Comparison of ENCODE assay signal across 1 cellular context in the genomic region with DNA sequence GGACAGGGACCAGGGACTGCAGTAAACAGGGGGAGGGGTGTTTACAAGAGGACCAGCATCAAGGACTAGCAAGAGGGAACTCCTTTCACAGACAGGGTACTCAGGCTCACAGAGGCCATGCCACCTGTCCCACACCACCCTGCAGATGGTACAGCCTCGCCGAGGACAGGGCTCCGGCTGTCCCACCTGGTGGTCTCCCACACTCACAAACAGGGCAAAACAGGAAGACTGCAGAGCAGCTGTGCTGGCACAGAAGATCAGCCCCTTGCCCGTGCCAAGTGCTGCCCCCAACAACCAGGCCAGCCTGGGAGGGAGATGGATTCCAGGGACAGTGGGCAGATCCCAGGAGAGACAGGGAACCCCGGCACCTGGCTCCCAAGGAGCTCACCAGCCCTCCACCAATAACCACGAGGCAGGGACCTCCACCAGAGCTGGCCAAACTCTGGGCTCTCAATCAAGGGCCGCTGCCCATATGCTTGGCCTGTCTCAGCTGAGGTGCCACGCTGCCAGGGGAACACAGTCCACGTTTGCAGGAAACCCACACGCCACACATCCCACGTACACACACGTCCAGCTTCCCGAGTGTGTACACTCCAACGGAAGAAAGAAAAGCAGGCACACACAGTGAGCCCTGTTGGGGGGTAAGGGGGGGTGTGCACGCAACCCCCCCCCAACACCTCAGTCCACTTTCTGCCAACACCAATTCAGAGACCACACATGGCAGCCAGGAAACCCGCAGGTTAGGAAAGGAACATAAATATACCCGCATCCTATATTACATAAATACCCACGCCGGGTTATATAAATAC.
A peak's percentile ranks its signal among the peaks of the same experiment; 100 is the strongest.
TF ChIP-seq lines count a peak whose summit lies in the region.

No MANE protein-coding gene starts in this region.

TF ChIP-seq in HEK293, 187 proteins besides CTCF, POLR2A, EP300 and RAD21 (continued from another document):
- TF ChIP-seq, protein P1, sequence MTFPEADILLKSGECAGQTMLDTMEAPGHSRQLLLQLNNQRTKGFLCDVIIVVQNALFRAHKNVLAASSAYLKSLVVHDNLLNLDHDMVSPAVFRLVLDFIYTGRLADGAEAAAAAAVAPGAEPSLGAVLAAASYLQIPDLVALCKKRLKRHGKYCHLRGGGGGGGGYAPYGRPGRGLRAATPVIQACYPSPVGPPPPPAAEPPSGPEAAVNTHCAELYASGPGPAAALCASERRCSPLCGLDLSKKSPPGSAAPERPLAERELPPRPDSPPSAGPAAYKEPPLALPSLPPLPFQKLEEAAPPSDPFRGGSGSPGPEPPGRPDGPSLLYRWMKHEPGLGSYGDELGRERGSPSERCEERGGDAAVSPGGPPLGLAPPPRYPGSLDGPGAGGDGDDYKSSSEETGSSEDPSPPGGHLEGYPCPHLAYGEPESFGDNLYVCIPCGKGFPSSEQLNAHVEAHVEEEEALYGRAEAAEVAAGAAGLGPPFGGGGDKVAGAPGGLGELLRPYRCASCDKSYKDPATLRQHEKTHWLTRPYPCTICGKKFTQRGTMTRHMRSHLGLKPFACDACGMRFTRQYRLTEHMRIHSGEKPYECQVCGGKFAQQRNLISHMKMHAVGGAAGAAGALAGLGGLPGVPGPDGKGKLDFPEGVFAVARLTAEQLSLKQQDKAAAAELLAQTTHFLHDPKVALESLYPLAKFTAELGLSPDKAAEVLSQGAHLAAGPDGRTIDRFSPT (tag by site-specific recombination; IDR thresholded peaks at IDR 0.05), result peak; percentile 90
- TF ChIP-seq ZNF391 (tag by site-specific recombination; IDR thresholded peaks at IDR 0.05; ENCODE audit: borderline replicate concordance, low read depth) (0 out of 2 replicates have a peak, but pooled peaks have one; percentile 10), ZFP69B (tag by site-specific recombination; IDR thresholded peaks at IDR 0.05) (no peak), OSR2 (tag by site-specific recombination; IDR thresholded peaks at IDR 0.05) (no peak), ZFP37 (tag by site-specific recombination; IDR thresholded peaks at IDR 0.05) (no peak), ZNF335 (tag by site-specific recombination; conservative IDR thresholded peaks at IDR 0.05) (peak; percentile 12; the same call in 1 of the 2 replicates), ZNF274 (IDR thresholded peaks at IDR 0.05; ENCODE audit: low read length) (no peak), ZNF274 (tag by site-specific recombination; IDR thresholded peaks at IDR 0.05; ENCODE audit: borderline replicate concordance) (no peak), ZNF560 (tag by site-specific recombination; IDR thresholded peaks at IDR 0.05; ENCODE audit: borderline replicate concordance) (no peak), ZBTB20 (tag by site-specific recombination; IDR thresholded peaks at IDR 0.05) (peak; percentile 94), EGR2 (tag by site-specific recombination; IDR thresholded peaks at IDR 0.05; ENCODE audit: low read depth) (peak; percentile 33), ZNF600 (tag by site-specific recombination; IDR thresholded peaks at IDR 0.05) (peak; percentile 60), GLIS2 (tag by site-specific recombination; IDR thresholded peaks at IDR 0.05) (peak; percentile 7; the same call in 1 of the 2 replicates), MYNN (tag by site-specific recombination; IDR thresholded peaks at IDR 0.05; ENCODE audit: borderline replicate concordance) (no peak), ZSCAN30 (tag by site-specific recombination; IDR thresholded peaks at IDR 0.05) (no peak), ZNF792 (tag by site-specific recombination; IDR thresholded peaks at IDR 0.05) (no peak), IKZF3 (tag by site-specific recombination; IDR thresholded peaks at IDR 0.05) (no peak)
- TF ChIP-seq, protein P2, sequence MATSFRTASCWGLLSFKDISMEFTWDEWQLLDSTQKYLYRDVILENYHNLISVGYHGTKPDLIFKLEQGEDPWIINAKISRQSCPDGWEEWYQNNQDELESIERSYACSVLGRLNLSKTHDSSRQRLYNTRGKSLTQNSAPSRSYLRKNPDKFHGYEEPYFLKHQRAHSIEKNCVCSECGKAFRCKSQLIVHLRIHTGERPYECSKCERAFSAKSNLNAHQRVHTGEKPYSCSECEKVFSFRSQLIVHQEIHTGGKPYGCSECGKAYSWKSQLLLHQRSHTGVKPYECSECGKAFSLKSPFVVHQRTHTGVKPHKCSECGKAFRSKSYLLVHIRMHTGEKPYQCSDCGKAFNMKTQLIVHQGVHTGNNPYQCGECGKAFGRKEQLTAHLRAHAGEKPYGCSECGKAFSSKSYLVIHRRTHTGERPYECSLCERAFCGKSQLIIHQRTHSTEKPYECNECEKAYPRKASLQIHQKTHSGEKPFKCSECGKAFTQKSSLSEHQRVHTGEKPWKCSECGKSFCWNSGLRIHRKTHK (tag by site-specific recombination; IDR thresholded peaks at IDR 0.05), result no peak
- TF ChIP-seq, protein P3, sequence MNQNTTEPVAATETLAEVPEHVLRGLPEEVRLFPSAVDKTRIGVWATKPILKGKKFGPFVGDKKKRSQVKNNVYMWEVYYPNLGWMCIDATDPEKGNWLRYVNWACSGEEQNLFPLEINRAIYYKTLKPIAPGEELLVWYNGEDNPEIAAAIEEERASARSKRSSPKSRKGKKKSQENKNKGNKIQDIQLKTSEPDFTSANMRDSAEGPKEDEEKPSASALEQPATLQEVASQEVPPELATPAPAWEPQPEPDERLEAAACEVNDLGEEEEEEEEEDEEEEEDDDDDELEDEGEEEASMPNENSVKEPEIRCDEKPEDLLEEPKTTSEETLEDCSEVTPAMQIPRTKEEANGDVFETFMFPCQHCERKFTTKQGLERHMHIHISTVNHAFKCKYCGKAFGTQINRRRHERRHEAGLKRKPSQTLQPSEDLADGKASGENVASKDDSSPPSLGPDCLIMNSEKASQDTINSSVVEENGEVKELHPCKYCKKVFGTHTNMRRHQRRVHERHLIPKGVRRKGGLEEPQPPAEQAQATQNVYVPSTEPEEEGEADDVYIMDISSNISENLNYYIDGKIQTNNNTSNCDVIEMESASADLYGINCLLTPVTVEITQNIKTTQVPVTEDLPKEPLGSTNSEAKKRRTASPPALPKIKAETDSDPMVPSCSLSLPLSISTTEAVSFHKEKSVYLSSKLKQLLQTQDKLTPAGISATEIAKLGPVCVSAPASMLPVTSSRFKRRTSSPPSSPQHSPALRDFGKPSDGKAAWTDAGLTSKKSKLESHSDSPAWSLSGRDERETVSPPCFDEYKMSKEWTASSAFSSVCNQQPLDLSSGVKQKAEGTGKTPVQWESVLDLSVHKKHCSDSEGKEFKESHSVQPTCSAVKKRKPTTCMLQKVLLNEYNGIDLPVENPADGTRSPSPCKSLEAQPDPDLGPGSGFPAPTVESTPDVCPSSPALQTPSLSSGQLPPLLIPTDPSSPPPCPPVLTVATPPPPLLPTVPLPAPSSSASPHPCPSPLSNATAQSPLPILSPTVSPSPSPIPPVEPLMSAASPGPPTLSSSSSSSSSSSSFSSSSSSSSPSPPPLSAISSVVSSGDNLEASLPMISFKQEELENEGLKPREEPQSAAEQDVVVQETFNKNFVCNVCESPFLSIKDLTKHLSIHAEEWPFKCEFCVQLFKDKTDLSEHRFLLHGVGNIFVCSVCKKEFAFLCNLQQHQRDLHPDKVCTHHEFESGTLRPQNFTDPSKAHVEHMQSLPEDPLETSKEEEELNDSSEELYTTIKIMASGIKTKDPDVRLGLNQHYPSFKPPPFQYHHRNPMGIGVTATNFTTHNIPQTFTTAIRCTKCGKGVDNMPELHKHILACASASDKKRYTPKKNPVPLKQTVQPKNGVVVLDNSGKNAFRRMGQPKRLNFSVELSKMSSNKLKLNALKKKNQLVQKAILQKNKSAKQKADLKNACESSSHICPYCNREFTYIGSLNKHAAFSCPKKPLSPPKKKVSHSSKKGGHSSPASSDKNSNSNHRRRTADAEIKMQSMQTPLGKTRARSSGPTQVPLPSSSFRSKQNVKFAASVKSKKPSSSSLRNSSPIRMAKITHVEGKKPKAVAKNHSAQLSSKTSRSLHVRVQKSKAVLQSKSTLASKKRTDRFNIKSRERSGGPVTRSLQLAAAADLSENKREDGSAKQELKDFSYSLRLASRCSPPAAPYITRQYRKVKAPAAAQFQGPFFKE (tag by site-specific recombination; IDR thresholded peaks at IDR 0.05; ENCODE audit: borderline replicate concordance), result no peak
- TF ChIP-seq, protein P4, sequence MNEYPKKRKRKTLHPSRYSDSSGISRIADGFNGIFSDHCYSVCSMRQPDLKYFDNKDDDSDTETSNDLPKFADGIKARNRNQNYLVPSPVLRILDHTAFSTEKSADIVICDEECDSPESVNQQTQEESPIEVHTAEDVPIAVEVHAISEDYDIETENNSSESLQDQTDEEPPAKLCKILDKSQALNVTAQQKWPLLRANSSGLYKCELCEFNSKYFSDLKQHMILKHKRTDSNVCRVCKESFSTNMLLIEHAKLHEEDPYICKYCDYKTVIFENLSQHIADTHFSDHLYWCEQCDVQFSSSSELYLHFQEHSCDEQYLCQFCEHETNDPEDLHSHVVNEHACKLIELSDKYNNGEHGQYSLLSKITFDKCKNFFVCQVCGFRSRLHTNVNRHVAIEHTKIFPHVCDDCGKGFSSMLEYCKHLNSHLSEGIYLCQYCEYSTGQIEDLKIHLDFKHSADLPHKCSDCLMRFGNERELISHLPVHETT (tag by site-specific recombination; IDR thresholded peaks at IDR 0.05), result no peak
- TF ChIP-seq, protein P5, sequence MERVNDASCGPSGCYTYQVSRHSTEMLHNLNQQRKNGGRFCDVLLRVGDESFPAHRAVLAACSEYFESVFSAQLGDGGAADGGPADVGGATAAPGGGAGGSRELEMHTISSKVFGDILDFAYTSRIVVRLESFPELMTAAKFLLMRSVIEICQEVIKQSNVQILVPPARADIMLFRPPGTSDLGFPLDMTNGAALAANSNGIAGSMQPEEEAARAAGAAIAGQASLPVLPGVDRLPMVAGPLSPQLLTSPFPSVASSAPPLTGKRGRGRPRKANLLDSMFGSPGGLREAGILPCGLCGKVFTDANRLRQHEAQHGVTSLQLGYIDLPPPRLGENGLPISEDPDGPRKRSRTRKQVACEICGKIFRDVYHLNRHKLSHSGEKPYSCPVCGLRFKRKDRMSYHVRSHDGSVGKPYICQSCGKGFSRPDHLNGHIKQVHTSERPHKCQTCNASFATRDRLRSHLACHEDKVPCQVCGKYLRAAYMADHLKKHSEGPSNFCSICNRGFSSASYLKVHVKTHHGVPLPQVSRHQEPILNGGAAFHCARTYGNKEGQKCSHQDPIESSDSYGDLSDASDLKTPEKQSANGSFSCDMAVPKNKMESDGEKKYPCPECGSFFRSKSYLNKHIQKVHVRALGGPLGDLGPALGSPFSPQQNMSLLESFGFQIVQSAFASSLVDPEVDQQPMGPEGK (tag by site-specific recombination; IDR thresholded peaks at IDR 0.05), result peak; percentile 80
